Comparison of ENCODE assay signal across 25 cellular contexts in the genomic region with DNA sequence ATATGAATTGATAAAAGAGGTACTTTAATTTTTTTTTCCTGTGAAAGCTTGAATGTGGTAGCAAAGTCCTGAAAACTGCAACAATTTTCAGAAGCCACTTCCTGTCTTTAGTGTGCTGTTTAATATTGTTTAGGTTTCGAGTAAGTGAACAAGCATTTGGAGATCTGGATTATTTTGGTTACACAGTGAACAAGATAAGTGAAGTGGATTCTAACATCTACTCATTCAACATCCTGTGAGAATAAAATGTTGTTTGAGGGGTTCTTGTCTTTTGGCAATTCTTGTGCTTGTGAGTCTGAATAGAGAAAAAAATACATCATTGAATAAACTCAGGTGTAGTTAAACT. TPM values are rescaled to one million over a fixed set of nuclear protein-coding genes. Genes with fewer than 3 reads are reported as not detected.
DNase-seq lines count a peak whose midpoint lies in the region; ATAC-seq, FAIRE-seq and TF ChIP-seq lines count a peak whose summit lies in the region.
"Had no signal": no experiment of that assay in that cellular context is flagged by ENCODE, and none has a peak within 500 bp of the region (broad histone marks: within the 10 kb centered on the region; RNA-seq: fewer than 3 reads in every experiment).

No MANE protein-coding gene starts in this region.

- H3K4me1 ChIP-seq in astrocyte (ENCODE audit: insufficient read depth, low read length), result no peaks in the 10 kb centered on the region
- H3K4me1 ChIP-seq in upper lobe of right lung, result no peaks in the 10 kb centered on the region
- H3K4me1 ChIP-seq: tibial nerve had no signal

- H3K79me2 ChIP-seq in astrocyte (ENCODE audit: insufficient read depth, low read length), result no peaks in the 10 kb centered on the region

- peak overlapping the region; percentile 31 for H3K4me2 ChIP-seq in astrocyte (ENCODE audit: low read length)

- peaks cover 2% of the 10 kb centered on the region for H3K4me1 Mint-ChIP-seq in astrocyte (ENCODE audit: low read depth, unreplicated experiment)
- no peaks in the 10 kb centered on the region for H3K4me1 Mint-ChIP-seq in activated CD4-positive, alpha-beta memory T cell treated with anti-CD3 and anti-CD28 coated beads, Interleukin-2, amount 10 ng/mL, durations not matched to agents 7 days and 5 days
- H3K4me1 Mint-ChIP-seq: activated CD4-positive, alpha-beta T cell treated with anti-CD3 and anti-CD28 coated beads for 36 hours; CD4-positive, alpha-beta memory T cell had no signal

- H3K36me3 ChIP-seq in astrocyte (ENCODE audit: insufficient read depth, low read length) (no peaks in the 10 kb centered on the region), upper lobe of right lung (no peaks in the 10 kb centered on the region)
- H3K36me3 ChIP-seq: neutrophil, tibial nerve had no signal

- H3K27ac Mint-ChIP-seq in astrocyte (ENCODE audit: unreplicated experiment), result no peak overlapping the region
- no peak overlapping the region for H3K27ac Mint-ChIP-seq in activated CD4-positive, alpha-beta memory T cell treated with anti-CD3 and anti-CD28 coated beads, Interleukin-2, amount 10 ng/mL, durations not matched to agents 7 days and 5 days
- H3K27ac Mint-ChIP-seq: activated CD4-positive, alpha-beta T cell treated with anti-CD3 and anti-CD28 coated beads for 36 hours; CD4-positive, alpha-beta memory T cell had no signal

- H3K27me3 Mint-ChIP-seq in astrocyte (ENCODE audit: low read depth, unreplicated experiment), result no peaks in the 10 kb centered on the region
- peaks cover 3% of the 10 kb centered on the region for H3K27me3 Mint-ChIP-seq in activated CD4-positive, alpha-beta memory T cell treated with anti-CD3 and anti-CD28 coated beads, Interleukin-2, amount 10 ng/mL, durations not matched to agents 7 days and 5 days
- H3K27me3 Mint-ChIP-seq: CD4-positive, alpha-beta memory T cell had no signal

- H3K9me3 ChIP-seq in astrocyte (ENCODE audit: insufficient read depth, low read depth, low read length), result no peaks in the 10 kb centered on the region
- H3K9me3 ChIP-seq in upper lobe of right lung, result no peaks in the 10 kb centered on the region
- H3K9me3 ChIP-seq: neutrophil, tibial nerve had no signal

- H2AFZ ChIP-seq in astrocyte (ENCODE audit: low read depth, low read length), result no peak overlapping the region

- no peaks in the 10 kb centered on the region for H4K20me1 ChIP-seq in astrocyte (ENCODE audit: insufficient read depth, low read length)

- peak; percentile 68 for ATAC-seq in GM19395 (IDR thresholded peaks at IDR 0.05; ENCODE audit: unreplicated experiment)
- peak; percentile 66 for ATAC-seq in HG03196 (IDR thresholded peaks at IDR 0.05; ENCODE audit: unreplicated experiment)
- ATAC-seq in HG02798 (IDR thresholded peaks at IDR 0.05; ENCODE audit: poor library complexity, unreplicated experiment), result no peak
- ATAC-seq in upper lobe of right lung, result no peak
- ATAC-seq: activated CD4-positive, alpha-beta T cell treated with anti-CD3 and anti-CD28 coated beads for 36 hours; left ventricle myocardium superior; Panc1; right cardiac atrium had no signal

- intact Hi-C loops in upper lobe of right lung (cut with DNase I), result no loop called here

- no peak for FAIRE-seq in astrocyte (lab: Jason Lieb, UNC)

- H3K27me3 ChIP-seq in astrocyte (ENCODE audit: insufficient read depth, low read length) (no peaks in the 10 kb centered on the region), upper lobe of right lung (no peaks in the 10 kb centered on the region)
- H3K27me3 ChIP-seq: neutrophil, tibial nerve had no signal

- no peak overlapping the region for H3K4me3 Mint-ChIP-seq in astrocyte (ENCODE audit: unreplicated experiment)
- H3K4me3 Mint-ChIP-seq in activated CD4-positive, alpha-beta memory T cell treated with anti-CD3 and anti-CD28 coated beads, Interleukin-2, amount 10 ng/mL, durations not matched to agents 7 days and 5 days, result no peak overlapping the region
- H3K4me3 Mint-ChIP-seq: activated CD4-positive, alpha-beta T cell treated with anti-CD3 and anti-CD28 coated beads for 36 hours; CD4-positive, alpha-beta memory T cell had no signal

- CTCF ChIA-PET in activated CD4-positive, alpha-beta memory T cell treated with anti-CD3 and anti-CD28 coated beads, Interleukin-2, amount 10 ng/mL, durations not matched to agents 7 days and 5 days (lab: Charles Lee), result no interaction called here

- POLR2A ChIA-PET in activated CD4-positive, alpha-beta memory T cell treated with anti-CD3 and anti-CD28 coated beads, Interleukin-2, amount 10 ng/mL, durations not matched to agents 7 days and 5 days (lab: Charles Lee), result no interaction called here

- DNase-seq in DMS53 (lab: John Stamatoyannopoulos, UW) (peak; percentile 45), astrocyte (ENCODE audit: low read depth) (peak; percentile 46), upper lobe of right lung (no peak)
- DNase-seq in stimulated activated CD4-positive, alpha-beta T cell treated with anti-CD3 and anti-CD28 coated beads, Interleukin-2, amount 100 ng/mL, for 48 hours, result no peak
- no peak for DNase-seq in activated CD4-positive, alpha-beta memory T cell treated with anti-CD3 and anti-CD28 coated beads, Interleukin-2, amount 10 ng/mL, durations not matched to agents 7 days and 5 days
- DNase-seq: activated CD4-positive, alpha-beta T cell treated with anti-CD3 and anti-CD28 coated beads for 36 hours; activated CD8-positive, alpha-beta memory T cell treated with anti-CD3 and anti-CD28 coated beads, Interleukin-2, amount 50 U/mL, for 48 hours; amygdala; CD4-positive, alpha-beta memory T cell; cerebellar nuclear complex; DND-41; effector memory CD4-positive, alpha-beta T cell; Kasumi-1; left ventricle myocardium superior; NCI-H1417 treated with DMSO at 0.1 percent for 48 hours; NCI-H2171; NCI-H774; right cardiac atrium; stimulated activated naive CD8-positive, alpha-beta T cell treated with anti-CD3 and anti-CD28 coated beads, Interleukin-15, Interleukin-2, amounts not matched to agents 100 U/mL and 50 U/mL, for 24 hours had no signal

- H3K27ac ChIP-seq in astrocyte (ENCODE audit: low read depth, low read length) (peak overlapping the region; percentile 34), upper lobe of right lung (no peak overlapping the region)
- H3K27ac ChIP-seq: neutrophil, tibial nerve had no signal

- no peak for TF ChIP-seq CTCF in astrocyte (IDR thresholded peaks at IDR 0.05; ENCODE audit: insufficient read depth, low read depth, low read length)
- TF ChIP-seq CTCF in upper lobe of right lung (IDR thresholded peaks at IDR 0.05), result no peak

- H3K36me3 Mint-ChIP-seq in astrocyte (ENCODE audit: low read depth, unreplicated experiment), result no peaks in the 10 kb centered on the region
- H3K36me3 Mint-ChIP-seq in activated CD4-positive, alpha-beta memory T cell treated with anti-CD3 and anti-CD28 coated beads, Interleukin-2, amount 10 ng/mL, durations not matched to agents 7 days and 5 days (ENCODE audit: low read depth), result no peaks in the 10 kb centered on the region
- H3K36me3 Mint-ChIP-seq: CD4-positive, alpha-beta memory T cell had no signal

- H3K4me3 ChIP-seq in astrocyte (ENCODE audit: insufficient read depth, low read depth, low read length), result no peak overlapping the region
- H3K4me3 ChIP-seq in upper lobe of right lung, result no peak overlapping the region
- H3K4me3 ChIP-seq: tibial nerve had no signal

- no peak overlapping the region for H3K9ac ChIP-seq in astrocyte (ENCODE audit: low read length)

- no peaks in the 10 kb centered on the region for H3K9me3 Mint-ChIP-seq in astrocyte (ENCODE audit: unreplicated experiment)
- no peaks in the 10 kb centered on the region for H3K9me3 Mint-ChIP-seq in activated CD4-positive, alpha-beta memory T cell treated with anti-CD3 and anti-CD28 coated beads, Interleukin-2, amount 10 ng/mL, durations not matched to agents 7 days and 5 days

RNA-seq across cellular contexts. Expression of a gene that starts 35.2 kb away (rescaled TPM):
- total RNA-seq in astrocyte (1.4 and 1.9 TPM in 2 replicates), upper lobe of right lung (10.7 TPM)
- under 1 TPM; 0.13 to 0.20 TPM for total RNA-seq in activated CD4-positive, alpha-beta memory T cell treated with anti-CD3 and anti-CD28 coated beads, Interleukin-2, amount 10 ng/mL, durations not matched to agents 7 days and 5 days

Comparison
In these comparisons a context has a peak if more than half of its experiments do, and no peak if none do; other contexts are left out.
1. DNase-seq: peak in DMS53 (single experiment) and astrocyte (single experiment); none in stimulated activated CD4-positive, alpha-beta T cell treated with anti-CD3 and anti-CD28 coated beads, Interleukin-2, amount 100 ng/mL, for 48 hours (0 of 2), activated CD4-positive, alpha-beta memory T cell treated with anti-CD3 and anti-CD28 coated beads, Interleukin-2, amount 10 ng/mL, durations not matched to agents 7 days and 5 days (single experiment) and upper lobe of right lung (single experiment).
2. ATAC-seq: peak in GM19395 (single experiment) and HG03196 (single experiment); none in HG02798 (single experiment) and upper lobe of right lung (single experiment).